ENCODE assay signal across 8 cellular contexts in the genomic region with DNA sequence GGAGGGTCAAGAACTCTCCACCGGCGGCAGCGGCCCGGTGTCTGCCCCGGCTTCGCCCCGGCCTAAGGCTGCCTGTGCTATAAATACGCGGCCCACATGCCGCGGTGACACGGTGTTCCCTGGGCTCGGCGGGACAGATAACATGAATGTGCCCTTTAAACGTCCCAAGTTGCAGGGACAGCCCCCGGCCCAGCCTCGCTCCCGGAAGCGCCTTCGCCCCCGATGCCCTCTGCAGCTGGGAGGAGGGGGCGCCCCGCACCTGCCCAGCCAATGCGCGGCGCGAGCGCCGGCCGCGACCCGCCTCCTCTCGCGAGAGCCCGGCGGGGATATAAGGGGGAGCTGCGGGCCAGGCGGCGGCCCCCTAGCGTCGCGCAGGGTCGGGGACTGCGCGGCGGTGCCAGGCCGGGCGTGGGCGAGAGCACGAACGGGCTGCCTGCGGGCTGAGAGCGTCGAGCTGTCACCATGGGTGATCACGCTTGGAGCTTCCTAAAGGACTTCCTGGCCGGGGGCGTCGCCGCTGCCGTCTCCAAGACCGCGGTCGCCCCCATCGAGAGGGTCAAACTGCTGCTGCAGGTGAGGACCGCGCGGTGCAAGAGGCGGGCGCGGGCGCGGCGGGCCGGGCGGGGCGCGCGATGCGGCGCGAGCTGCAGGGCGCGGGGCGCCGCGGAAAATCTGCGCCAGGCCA. TPM values are rescaled to one million over a fixed set of nuclear protein-coding genes. Genes with fewer than 3 reads are reported as not detected.
DNase-seq lines count a peak whose midpoint lies in the region; ATAC-seq and TF ChIP-seq lines count a peak whose summit lies in the region.

A gene (plus strand): TSS at position 356 of the 685 bp plus-strand sequence. CDS start 107 bp downstream, at position 463.

- TF ChIP-seq EP300 in upper lobe of left lung (IDR thresholded peaks at IDR 0.05), result peak in 1 of 4 donors; percentile 8

- H3K27me3 ChIP-seq in GM06990 (replicated peaks; ENCODE audit: control insufficient read depth, insufficient read depth, low read length), result no peaks in the 10 kb centered on the region
- H3K27me3 ChIP-seq in MG63, result no peaks in the 10 kb centered on the region
- no peaks in the 10 kb centered on the region for H3K27me3 ChIP-seq in upper lobe of left lung

- peak within 1 kb of the TSS; percentile 77 for H3K4me3 Mint-ChIP-seq in activated naive CD8-positive, alpha-beta T cell treated with anti-CD3 and anti-CD28 coated beads, Interleukin-2, amount 50 U/mL, for 24 hours

- peak within 1 kb of the TSS; percentile 75 to 84 (median 81) for H3K27ac ChIP-seq in upper lobe of left lung

- ATAC-seq in activated naive CD8-positive, alpha-beta T cell treated with anti-CD3 and anti-CD28 coated beads, Interleukin-2, amount 50 U/mL, for 24 hours, result peak; percentile 96
- ATAC-seq in upper lobe of left lung (ENCODE audit: low FRiP score in 2 of 2), result peak; percentile 95 to 98

- peak; percentile 9 for TF ChIP-seq CTCF in GM06990 (IDR thresholded peaks at IDR 0.05; ENCODE audit: insufficient read depth, low read length, poor library complexity, severe bottlenecking)
- TF ChIP-seq CTCF in upper lobe of left lung (IDR thresholded peaks at IDR 0.05), result peak; percentile 51 to 93 (median 82)

- TF ChIP-seq POLR2A in upper lobe of left lung (IDR thresholded peaks at IDR 0.05), result peak in 3 of 4 donors; percentile 90 to 98 (median 93)

- peaks cover 20 to 30% (median 23%) of the 10 kb centered on the region in 4 donors for H3K4me1 ChIP-seq in upper lobe of left lung

- no peaks in the 10 kb centered on the region for H3K9me3 Mint-ChIP-seq in activated naive CD8-positive, alpha-beta T cell treated with anti-CD3 and anti-CD28 coated beads, Interleukin-2, amount 50 U/mL, for 24 hours

- intact Hi-C loops in cardiac septum (cut with DNase I) (loop anchor here (5.0 to 10.0 kb wide), 3 partner anchors 326 to 498 kb away; a partner anchor contains a TSS), posterior vena cava (cut with DNase I) (no loop called here)

- H3K36me3 ChIP-seq in GM06990 (ENCODE audit: control insufficient read depth, insufficient read depth, low read length) (peaks cover 8% of the 10 kb centered on the region), MG63 (no peaks in the 10 kb centered on the region; the same call in 1 of the 2 replicates), upper lobe of left lung (peaks cover 0 to 11% (median 0%) of the 10 kb centered on the region in 4 donors)

- DNase-seq in GM06990 (ENCODE audit: extremely low read depth, insufficient read length) (peak; percentile 94), H4 (ENCODE audit: low spot score) (peak; percentile 55), MG63 (peak; percentile 75), SW 1271 (lab: John Stamatoyannopoulos, UW) (peak; percentile 8 to 45), cardiac septum (ENCODE audit: low spot score) (peak; percentile 94), posterior vena cava (ENCODE audit: low spot score) (peak; percentile 92), upper lobe of left lung (peak; percentile 80 to 97)
- peak; percentile 92 for DNase-seq in activated naive CD8-positive, alpha-beta T cell treated with anti-CD3 and anti-CD28 coated beads, Interleukin-2, amount 50 U/mL, for 24 hours

- no peaks in the 10 kb centered on the region for H3K9me3 ChIP-seq in MG63
- no peaks in the 10 kb centered on the region for H3K9me3 ChIP-seq in upper lobe of left lung

- H3K27ac Mint-ChIP-seq in activated naive CD8-positive, alpha-beta T cell treated with anti-CD3 and anti-CD28 coated beads, Interleukin-2, amount 50 U/mL, for 24 hours, result peak within 1 kb of the TSS; percentile 55

- no peaks in the 10 kb centered on the region for H3K36me3 Mint-ChIP-seq in activated naive CD8-positive, alpha-beta T cell treated with anti-CD3 and anti-CD28 coated beads, Interleukin-2, amount 50 U/mL, for 24 hours (ENCODE audit: low read depth)

- H3K27me3 Mint-ChIP-seq in activated naive CD8-positive, alpha-beta T cell treated with anti-CD3 and anti-CD28 coated beads, Interleukin-2, amount 50 U/mL, for 24 hours, result peaks cover 15% of the 10 kb centered on the region

- 0 to 10% methylated on average over 2 to 13 of the region's 87 CpGs for WGBS in upper lobe of left lung, 2 donors

- H3K4me3 ChIP-seq in GM06990 (replicated peaks; ENCODE audit: low read depth, low read length) (peak within 1 kb of the TSS; percentile 76), MG63 (peak within 1 kb of the TSS; percentile 58), upper lobe of left lung (peak within 1 kb of the TSS; percentile 74 to 81 (median 76))

- peaks cover 15% of the 10 kb centered on the region for H3K4me1 Mint-ChIP-seq in activated naive CD8-positive, alpha-beta T cell treated with anti-CD3 and anti-CD28 coated beads, Interleukin-2, amount 50 U/mL, for 24 hours

RNA-seq across cellular contexts. Expression of the gene that starts here (rescaled TPM):
- total RNA-seq in H4 (2014; rRNA removed; shearing (Covaris generic)), result 9.9 and 12.8 TPM in 2 replicates
- total RNA-seq in MG63 (2014; rRNA removed; shearing (Covaris generic); ENCODE audit: low replicate concordance), result 6.3 and 13.7 TPM in 2 replicates
- 1,443 TPM for total RNA-seq in cardiac septum
- total RNA-seq in posterior vena cava, result 10 to 100 TPM; 61.2 to 70.4 TPM
- 10 to 100 TPM; 11.5 to 46.1 (median 30.1) TPM for total RNA-seq in upper lobe of left lung

Comparison
In these comparisons a context has a peak if more than half of its experiments do, and no peak if none do; other contexts are left out.
1. Peak in every context shown above with its lines: DNase-seq, ATAC-seq, H3K4me3 ChIP-seq and H3K27ac ChIP-seq.
2. RNA of the gene that starts here (total RNA-seq): 1,443 TPM in cardiac septum (single experiment); 61.2 to 70.4 TPM in posterior vena cava, 11.5 to 46.1 TPM in upper lobe of left lung, 6.3 to 13.7 TPM in MG63 and 9.9 to 12.8 TPM in H4; every median in the first group is over 10 times any median in the second.
3. DNase-seq: peak in every context shown above with its lines; median percentile 94 in GM06990; 94 in cardiac septum; 92 in activated naive CD8-positive, alpha-beta T cell treated with anti-CD3 and anti-CD28 coated beads, Interleukin-2, amount 50 U/mL, for 24 hours; 92 in posterior vena cava; 88 in upper lobe of left lung; 75 in MG63; 55 in H4; 26 in SW 1271.